In the genomic region with DNA sequence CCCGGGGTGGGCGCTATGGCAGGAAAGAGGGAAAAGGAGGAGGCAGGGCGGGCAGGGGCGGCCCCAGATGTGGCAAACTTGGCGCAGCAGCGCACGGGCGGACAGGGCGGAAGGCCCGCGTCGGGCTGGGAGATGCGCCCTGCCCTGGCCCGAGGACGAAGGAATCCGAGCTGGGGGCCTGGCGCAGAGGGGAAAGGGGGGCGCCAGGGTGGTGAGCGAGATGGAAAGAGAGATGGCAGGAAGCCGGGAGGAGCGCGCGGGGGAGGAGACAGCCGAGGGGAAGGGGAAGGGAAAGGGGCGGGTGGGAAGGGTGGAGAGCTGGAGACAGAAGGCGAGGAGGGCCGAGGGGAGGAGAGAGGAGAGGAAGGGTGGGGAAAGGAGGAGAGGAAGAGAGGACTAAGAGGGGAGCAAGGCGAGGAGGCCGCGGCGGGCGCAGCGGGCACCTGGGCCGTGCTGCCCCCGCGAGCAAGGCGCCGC, we compare ENCODE assay signal across 8 cellular contexts. TPM values are rescaled to one million over a fixed set of nuclear protein-coding genes. Genes with fewer than 3 reads are reported as not detected.
DNase-seq lines count a peak whose midpoint lies in the region; ATAC-seq and TF ChIP-seq lines count a peak whose summit lies in the region.

A gene (plus strand): TSS at position 380 of the 477 bp plus-strand sequence. CDS start 147 bp downstream, outside the sequence.

- DNase-seq in NOMO-1 treated with DMSO at 0.1 percent for 48 hours (lab: John Stamatoyannopoulos, UW; ENCODE audit: unreplicated experiment) = peak; percentile 42
- DNase-seq in body of pancreas = peak; percentile 33 to 46 (median 40)

- H3K27me3 ChIP-seq in BLaER1 treated with 17β-estradiol and CSF1 and Interleukin-3, amounts not matched to agents 10 nM and 100 nM = no peaks in the 10 kb centered on the region
- H3K27me3 ChIP-seq in body of pancreas (no peaks in the 10 kb centered on the region), iPS-18a (ENCODE audit: control insufficient read depth, insufficient read depth, low read length) (no peaks in the 10 kb centered on the region), skeletal muscle satellite cell (ENCODE audit: control insufficient read depth, insufficient read depth, low read length) (no peaks in the 10 kb centered on the region)

- H3K9ac ChIP-seq in BLaER1 treated with 17β-estradiol and CSF1 and Interleukin-3, amounts not matched to agents 10 nM and 100 nM = peak within 1 kb of the TSS; percentile 90 to 96 (median 93)
- peak within 1 kb of the TSS; percentile 63 for H3K9ac ChIP-seq in iPS-18a (ENCODE audit: low read length)
- peak within 1 kb of the TSS; percentile 93 for H3K9ac ChIP-seq in skeletal muscle satellite cell (ENCODE audit: low read depth, low read length)

- ATAC-seq in GM21367 (IDR thresholded peaks at IDR 0.05; ENCODE audit: unreplicated experiment) = peak; percentile 18
- peak; percentile 25 for ATAC-seq in body of pancreas
- ATAC-seq in HG02870 (IDR thresholded peaks at IDR 0.05; ENCODE audit: unreplicated experiment) = no peak
- no peak for ATAC-seq in GM21526 (IDR thresholded peaks at IDR 0.05; ENCODE audit: low FRiP score, unreplicated experiment)

- H3K4me2 ChIP-seq in BLaER1 treated with 17β-estradiol and CSF1 and Interleukin-3, amounts not matched to agents 10 nM and 100 nM = peak within 1 kb of the TSS; percentile 88 to 100 (median 96)
- H3K4me2 ChIP-seq in skeletal muscle satellite cell (ENCODE audit: low read length) = peak within 1 kb of the TSS; percentile 97

- whole genome bisulfite sequencing in body of pancreas, 2 donors = 21% methylated on average over 36 to 37 of the region's 38 CpGs

- no peak for TF ChIP-seq CTCF in body of pancreas (IDR thresholded peaks at IDR 0.05)

- no peak for TF ChIP-seq POLR2A in body of pancreas (IDR thresholded peaks at IDR 0.05)

- no peaks in the 10 kb centered on the region for H3K9me3 ChIP-seq in BLaER1 treated with 17β-estradiol and CSF1 and Interleukin-3, amounts not matched to agents 10 nM and 100 nM (replicated peaks in 1 of 11)
- H3K9me3 ChIP-seq in body of pancreas (no peaks in the 10 kb centered on the region), iPS-18a (ENCODE audit: control insufficient read depth, low read depth, low read length) (no peaks in the 10 kb centered on the region), skeletal muscle satellite cell (replicated peaks; ENCODE audit: low read length) (no peaks in the 10 kb centered on the region)

- peak within 1 kb of the TSS; percentile 91 to 97 (median 94) for H3K27ac ChIP-seq in BLaER1 treated with 17β-estradiol and CSF1 and Interleukin-3, amounts not matched to agents 10 nM and 100 nM
- H3K27ac ChIP-seq in body of pancreas (peak within 1 kb of the TSS; percentile 54 to 86 (median 82)), iPS-18a (ENCODE audit: low read length) (no peak within 1 kb of the TSS)

- H3K36me3 ChIP-seq in BLaER1 treated with 17β-estradiol and CSF1 and Interleukin-3, amounts not matched to agents 10 nM and 100 nM = peaks cover 12 to 32% (median 18%) of the 10 kb centered on the region in 11 experiments; a peak in 20 of 22 replicates
- H3K36me3 ChIP-seq in body of pancreas (replicated peaks in 1 of 2; ENCODE audit: insufficient read depth in 1 of 2, low read depth in 2 of 2) (no peaks in the 10 kb centered on the region), iPS-18a (ENCODE audit: control insufficient read depth, low read depth, low read length) (peaks cover 13% of the 10 kb centered on the region), skeletal muscle satellite cell (ENCODE audit: insufficient read depth, low read length) (peaks cover 24% of the 10 kb centered on the region)

- intact Hi-C loops in body of pancreas (cut with DNase I) = no loop called here

- peak within 1 kb of the TSS; percentile 59 to 86 (median 80) for H3K4me3 ChIP-seq in BLaER1 treated with 17β-estradiol and CSF1 and Interleukin-3, amounts not matched to agents 10 nM and 100 nM
- H3K4me3 ChIP-seq in body of pancreas = peak within 1 kb of the TSS; percentile 21 to 52
- peak within 1 kb of the TSS; percentile 61 for H3K4me3 ChIP-seq in iPS-18a (ENCODE audit: low read length)
- peak within 1 kb of the TSS; percentile 75 for H3K4me3 ChIP-seq in skeletal muscle satellite cell (ENCODE audit: low read length)

- H4K20me1 ChIP-seq in BLaER1 treated with 17β-estradiol and CSF1 and Interleukin-3, amounts not matched to agents 10 nM and 100 nM = peaks cover 0 to 37% (median 36%) of the 10 kb centered on the region in 11 experiments; a peak in 17 of 22 replicates

- H3K4me1 ChIP-seq in BLaER1 treated with 17β-estradiol and CSF1 and Interleukin-3, amounts not matched to agents 10 nM and 100 nM = peaks cover 44 to 68% (median 59%) of the 10 kb centered on the region in 10 experiments
- H3K4me1 ChIP-seq in body of pancreas (peaks cover 29% of the 10 kb centered on the region), iPS-18a (ENCODE audit: control insufficient read depth, low read depth, low read length) (peaks cover 17% of the 10 kb centered on the region), skeletal muscle satellite cell (ENCODE audit: control insufficient read depth, insufficient read depth, low read length) (peaks cover 46% of the 10 kb centered on the region)

RNA-seq across cellular contexts. Expression of the gene that starts here (rescaled TPM):
- total RNA-seq in body of pancreas = 1 to 10 TPM; 4.3 to 6.5 TPM
- total RNA-seq in skeletal muscle satellite cell (2012; rRNA removed) = 35.7 and 36.9 TPM in 2 replicates

Comparison
In these comparisons a context has a peak if more than half of its experiments do, and no peak if none do; other contexts are left out.
1. ATAC-seq: peak in GM21367 (single experiment) and body of pancreas (single experiment); none in HG02870 (single experiment) and GM21526 (single experiment).
2. Peak in every context shown above with its lines, with median percentiles within 50 percentile points of each other: H3K4me3 ChIP-seq and H3K9ac ChIP-seq.